7 cellular contexts compared by ENCODE assay signal in genomic region chr19:17078920-17079709, GRCh38. TPM values are rescaled to one million over a fixed set of nuclear protein-coding genes. Genes with fewer than 3 reads are reported as not detected.
DNase-seq lines count a peak whose midpoint lies in the region; ATAC-seq and TF ChIP-seq lines count a peak whose summit lies in the region.

No MANE protein-coding gene starts in this region.

- H3K4me1 Mint-ChIP-seq in activated T-cell treated with anti-CD3 and anti-CD28 coated beads, Interleukin-2, amount 50 U/mL, for 72 hours (ENCODE audit: low read depth), result peaks cover 79% of the 10 kb centered on the region
- peaks cover 75 to 81% of the 10 kb centered on the region in 2 donors for H3K4me1 Mint-ChIP-seq in immature natural killer cell

- H3K36me3 ChIP-seq in stomach, result no peaks in the 10 kb centered on the region

- TF ChIP-seq CTCF in HFF-Myc (IDR thresholded peaks at IDR 0.05; ENCODE audit: low read depth, low read length, missing control alignments) (no peak), stomach (IDR thresholded peaks at IDR 0.05) (no peak)

- DNase-seq in HFF-Myc (ENCODE audit: extremely low read depth, low read depth) (no peak), immature natural killer cell (no peak), stomach (no peak), GOT3 (lab: John Stamatoyannopoulos, UW) (no peak)
- DNase-seq in activated T-cell treated with anti-CD3 and anti-CD28 coated beads, Interleukin-2, amount 50 U/mL, for 72 hours, result no peak

- H3K9me3 Mint-ChIP-seq in activated T-cell treated with anti-CD3 and anti-CD28 coated beads, Interleukin-2, amount 50 U/mL, for 72 hours, result no peaks in the 10 kb centered on the region
- H3K9me3 Mint-ChIP-seq in immature natural killer cell, result no peaks in the 10 kb centered on the region

- TF ChIP-seq EP300 in stomach (IDR thresholded peaks at IDR 0.05), result no peak

- no peak for TF ChIP-seq POLR2A in stomach (IDR thresholded peaks at IDR 0.05)

- H3K27me3 ChIP-seq in stomach, result no peaks in the 10 kb centered on the region

- intact Hi-C loops in stomach (cut with DNase I; ENCODE audit: low total_unique reads), result loop anchor here (10.0 kb wide), 1 partner anchor 46 kb away; no protein-coding TSS in a partner anchor

- H3K4me1 ChIP-seq in stomach, result peaks cover 52 to 83% (median 68%) of the 10 kb centered on the region in 4 donors

- WGBS in stomach, 5 donors, result 49 to 59% (median 51%) methylated on average over 18 to 19 of the region's 19 CpGs

- no peak for ATAC-seq in activated T-cell treated with anti-CD3 and anti-CD28 coated beads, Interleukin-2, amount 50 U/mL, for 72 hours (replicated peaks in 1 of 2)
- ATAC-seq in HG02970 (IDR thresholded peaks at IDR 0.05; ENCODE audit: low FRiP score, unreplicated experiment) (no peak), GM19324 (IDR thresholded peaks at IDR 0.05; ENCODE audit: low FRiP score, unreplicated experiment) (no peak)

- H3K27me3 Mint-ChIP-seq in activated T-cell treated with anti-CD3 and anti-CD28 coated beads, Interleukin-2, amount 50 U/mL, for 72 hours (ENCODE audit: low read depth), result no peaks in the 10 kb centered on the region
- H3K27me3 Mint-ChIP-seq in immature natural killer cell (ENCODE audit: low read depth in 3 of 3), result peaks cover 5 to 23% (median 18%) of the 10 kb centered on the region in 3 donors

- H3K4me3 ChIP-seq in HFF-Myc (replicated peaks; ENCODE audit: low read depth, low read length) (peak overlapping the region; percentile 37), stomach (peak overlapping the region; percentile 32 to 39 (median 36))

- H3K36me3 Mint-ChIP-seq in activated T-cell treated with anti-CD3 and anti-CD28 coated beads, Interleukin-2, amount 50 U/mL, for 72 hours (ENCODE audit: insufficient read depth in 2 of 2), result peaks cover 6 to 7% of the 10 kb centered on the region in 2 donors
- H3K36me3 Mint-ChIP-seq in immature natural killer cell, result no peaks in the 10 kb centered on the region

- H3K4me3 Mint-ChIP-seq in activated T-cell treated with anti-CD3 and anti-CD28 coated beads, Interleukin-2, amount 50 U/mL, for 72 hours, result peak overlapping the region; percentile 84 to 92
- peak overlapping the region; percentile 65 to 79 (median 70) for H3K4me3 Mint-ChIP-seq in immature natural killer cell

- peak overlapping the region; percentile 89 to 95 (median 93) for H3K27ac ChIP-seq in stomach

- peak overlapping the region; percentile 75 for H3K27ac Mint-ChIP-seq in activated T-cell treated with anti-CD3 and anti-CD28 coated beads, Interleukin-2, amount 50 U/mL, for 72 hours
- peak overlapping the region; percentile 83 to 91 (median 86) for H3K27ac Mint-ChIP-seq in immature natural killer cell

- H3K9me3 ChIP-seq in stomach, result no peaks in the 10 kb centered on the region

RNA-seq across cellular contexts. Expression of gene MYO9B, which starts 3.5 kb away (rescaled TPM):
- total RNA-seq in activated T-cell treated with anti-CD3 and anti-CD28 coated beads, Interleukin-2, amount 50 U/mL, for 72 hours, result 100 to 1,000 TPM; 106 to 135 TPM
- 10 to 100 TPM in 1 of 3 donors, 1 to 10 TPM in 2; 5.9 to 33.8 (median 6.0) TPM for polyA plus RNA-seq in immature natural killer cell
- total RNA-seq in stomach, result 100 to 1,000 TPM in 3 of 5 donors, 10 to 100 TPM in 2; 43.0 to 265 (median 156) TPM
- polyA plus RNA-seq in stomach, result 10 to 100 TPM; 30.2 to 35.6 (median 30.6) TPM

RNA-seq across cellular contexts. Expression of gene HAUS8, which starts 3.9 kb away (rescaled TPM):
- 10 to 100 TPM; 37.3 to 45.6 TPM for total RNA-seq in activated T-cell treated with anti-CD3 and anti-CD28 coated beads, Interleukin-2, amount 50 U/mL, for 72 hours
- polyA plus RNA-seq in immature natural killer cell (1 to 10 TPM; 1.0 to 9.8 (median 4.9) TPM), stomach (10 to 100 TPM in 1 of 3 donors, 1 to 10 TPM in 2; 9.2 to 11.9 (median 9.4) TPM)
- total RNA-seq in stomach, result 10 to 100 TPM in 1 of 5 donors, 1 to 10 TPM in 3, under 1 TPM in 1; 0.45 to 27.2 (median 8.3) TPM

RNA-seq across cellular contexts. Expression of gene CPAMD8, which starts 52.5 kb away (rescaled TPM):
- under 1 TPM; 0.28 to 0.43 TPM for total RNA-seq in activated T-cell treated with anti-CD3 and anti-CD28 coated beads, Interleukin-2, amount 50 U/mL, for 72 hours
- 1 to 10 TPM; 1.3 to 2.1 (median 1.4) TPM for polyA plus RNA-seq in immature natural killer cell
- total RNA-seq in stomach, result 100 to 1,000 TPM in 1 of 5 donors, 10 to 100 TPM in 3, under 1 TPM in 1; 0.43 to 221 (median 13.2) TPM
- polyA plus RNA-seq in stomach, result 1 to 10 TPM; 2.1 to 6.6 (median 2.3) TPM
